Comparison of ENCODE assay signal across 2 cellular contexts in the genomic region with DNA sequence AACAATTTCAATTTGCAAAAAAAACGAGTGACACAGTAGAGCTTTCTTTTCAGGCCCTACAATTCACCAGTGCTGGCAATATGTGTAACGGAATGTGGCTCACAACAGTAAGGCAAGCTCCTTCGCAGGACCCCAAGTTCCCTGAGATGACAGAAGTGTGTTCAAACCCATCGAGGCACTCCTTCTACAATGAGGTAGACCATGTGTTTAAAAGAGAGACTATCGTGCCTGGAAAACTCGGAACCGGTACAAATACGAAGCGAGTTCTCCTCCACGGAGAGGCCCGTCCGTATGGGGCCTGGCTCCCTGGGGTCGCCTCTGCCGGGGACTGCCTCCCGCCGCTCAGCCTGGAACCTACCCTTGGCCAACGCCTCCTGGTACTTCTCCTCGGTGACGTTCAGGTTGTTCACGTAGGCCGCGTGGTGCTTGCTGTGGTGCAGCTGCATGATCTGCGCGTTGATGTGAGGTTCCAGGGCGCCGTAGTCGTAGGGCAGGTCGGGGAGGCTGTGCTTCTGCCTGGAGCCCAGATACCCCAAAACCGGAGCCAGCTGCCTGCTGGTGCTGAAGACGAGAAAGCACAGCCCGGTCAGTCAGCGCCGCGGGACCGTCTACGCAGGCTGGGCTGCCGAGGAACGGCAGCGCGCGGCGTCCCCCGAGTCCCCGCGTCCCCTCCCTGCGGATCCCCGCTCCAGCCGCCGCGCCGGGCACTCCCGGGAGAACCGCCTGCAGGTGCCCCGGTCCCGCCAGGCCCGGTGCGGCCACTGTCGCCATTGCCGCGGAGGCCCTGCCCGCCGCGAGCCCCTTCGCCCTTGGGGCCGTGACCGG.
TF ChIP-seq lines count a peak whose summit lies in the region.

No MANE protein-coding gene starts in this region.

TF ChIP-seq in GM23338, 12 proteins besides CTCF, POLR2A, EP300 and RAD21 (continues in another document):
- TF ChIP-seq CREB1 (CRISPR knock-in tag; IDR thresholded peaks at IDR 0.05; ENCODE audit: low read depth) (no peak), ZNF114 (CRISPR knock-in tag; IDR thresholded peaks at IDR 0.05) (no peak), NANOG (IDR thresholded peaks at IDR 0.05; ENCODE audit: borderline replicate concordance) (no peak), STAT1 (IDR thresholded peaks at IDR 0.05; ENCODE audit: unreplicated experiment) (no peak), JUNB (IDR thresholded peaks at IDR 0.05; ENCODE audit: unreplicated experiment) (no peak), EZH2 (IDR thresholded peaks at IDR 0.05; ENCODE audit: low read depth, unreplicated experiment) (no peak), EZH2phosphoT487 (IDR thresholded peaks at IDR 0.05; ENCODE audit: unreplicated experiment) (no peak), ZNF331 (CRISPR knock-in tag; IDR thresholded peaks at IDR 0.05; ENCODE audit: low read depth) (no peak), POLR2AphosphoS5 (IDR thresholded peaks at IDR 0.05; ENCODE audit: low read depth) (no peak)
- TF ChIP-seq, protein P1, sequence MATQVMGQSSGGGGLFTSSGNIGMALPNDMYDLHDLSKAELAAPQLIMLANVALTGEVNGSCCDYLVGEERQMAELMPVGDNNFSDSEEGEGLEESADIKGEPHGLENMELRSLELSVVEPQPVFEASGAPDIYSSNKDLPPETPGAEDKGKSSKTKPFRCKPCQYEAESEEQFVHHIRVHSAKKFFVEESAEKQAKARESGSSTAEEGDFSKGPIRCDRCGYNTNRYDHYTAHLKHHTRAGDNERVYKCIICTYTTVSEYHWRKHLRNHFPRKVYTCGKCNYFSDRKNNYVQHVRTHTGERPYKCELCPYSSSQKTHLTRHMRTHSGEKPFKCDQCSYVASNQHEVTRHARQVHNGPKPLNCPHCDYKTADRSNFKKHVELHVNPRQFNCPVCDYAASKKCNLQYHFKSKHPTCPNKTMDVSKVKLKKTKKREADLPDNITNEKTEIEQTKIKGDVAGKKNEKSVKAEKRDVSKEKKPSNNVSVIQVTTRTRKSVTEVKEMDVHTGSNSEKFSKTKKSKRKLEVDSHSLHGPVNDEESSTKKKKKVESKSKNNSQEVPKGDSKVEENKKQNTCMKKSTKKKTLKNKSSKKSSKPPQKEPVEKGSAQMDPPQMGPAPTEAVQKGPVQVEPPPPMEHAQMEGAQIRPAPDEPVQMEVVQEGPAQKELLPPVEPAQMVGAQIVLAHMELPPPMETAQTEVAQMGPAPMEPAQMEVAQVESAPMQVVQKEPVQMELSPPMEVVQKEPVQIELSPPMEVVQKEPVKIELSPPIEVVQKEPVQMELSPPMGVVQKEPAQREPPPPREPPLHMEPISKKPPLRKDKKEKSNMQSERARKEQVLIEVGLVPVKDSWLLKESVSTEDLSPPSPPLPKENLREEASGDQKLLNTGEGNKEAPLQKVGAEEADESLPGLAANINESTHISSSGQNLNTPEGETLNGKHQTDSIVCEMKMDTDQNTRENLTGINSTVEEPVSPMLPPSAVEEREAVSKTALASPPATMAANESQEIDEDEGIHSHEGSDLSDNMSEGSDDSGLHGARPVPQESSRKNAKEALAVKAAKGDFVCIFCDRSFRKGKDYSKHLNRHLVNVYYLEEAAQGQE (IDR thresholded peaks at IDR 0.05; ENCODE audit: unreplicated experiment), result no peak
- TF ChIP-seq, protein P2, sequence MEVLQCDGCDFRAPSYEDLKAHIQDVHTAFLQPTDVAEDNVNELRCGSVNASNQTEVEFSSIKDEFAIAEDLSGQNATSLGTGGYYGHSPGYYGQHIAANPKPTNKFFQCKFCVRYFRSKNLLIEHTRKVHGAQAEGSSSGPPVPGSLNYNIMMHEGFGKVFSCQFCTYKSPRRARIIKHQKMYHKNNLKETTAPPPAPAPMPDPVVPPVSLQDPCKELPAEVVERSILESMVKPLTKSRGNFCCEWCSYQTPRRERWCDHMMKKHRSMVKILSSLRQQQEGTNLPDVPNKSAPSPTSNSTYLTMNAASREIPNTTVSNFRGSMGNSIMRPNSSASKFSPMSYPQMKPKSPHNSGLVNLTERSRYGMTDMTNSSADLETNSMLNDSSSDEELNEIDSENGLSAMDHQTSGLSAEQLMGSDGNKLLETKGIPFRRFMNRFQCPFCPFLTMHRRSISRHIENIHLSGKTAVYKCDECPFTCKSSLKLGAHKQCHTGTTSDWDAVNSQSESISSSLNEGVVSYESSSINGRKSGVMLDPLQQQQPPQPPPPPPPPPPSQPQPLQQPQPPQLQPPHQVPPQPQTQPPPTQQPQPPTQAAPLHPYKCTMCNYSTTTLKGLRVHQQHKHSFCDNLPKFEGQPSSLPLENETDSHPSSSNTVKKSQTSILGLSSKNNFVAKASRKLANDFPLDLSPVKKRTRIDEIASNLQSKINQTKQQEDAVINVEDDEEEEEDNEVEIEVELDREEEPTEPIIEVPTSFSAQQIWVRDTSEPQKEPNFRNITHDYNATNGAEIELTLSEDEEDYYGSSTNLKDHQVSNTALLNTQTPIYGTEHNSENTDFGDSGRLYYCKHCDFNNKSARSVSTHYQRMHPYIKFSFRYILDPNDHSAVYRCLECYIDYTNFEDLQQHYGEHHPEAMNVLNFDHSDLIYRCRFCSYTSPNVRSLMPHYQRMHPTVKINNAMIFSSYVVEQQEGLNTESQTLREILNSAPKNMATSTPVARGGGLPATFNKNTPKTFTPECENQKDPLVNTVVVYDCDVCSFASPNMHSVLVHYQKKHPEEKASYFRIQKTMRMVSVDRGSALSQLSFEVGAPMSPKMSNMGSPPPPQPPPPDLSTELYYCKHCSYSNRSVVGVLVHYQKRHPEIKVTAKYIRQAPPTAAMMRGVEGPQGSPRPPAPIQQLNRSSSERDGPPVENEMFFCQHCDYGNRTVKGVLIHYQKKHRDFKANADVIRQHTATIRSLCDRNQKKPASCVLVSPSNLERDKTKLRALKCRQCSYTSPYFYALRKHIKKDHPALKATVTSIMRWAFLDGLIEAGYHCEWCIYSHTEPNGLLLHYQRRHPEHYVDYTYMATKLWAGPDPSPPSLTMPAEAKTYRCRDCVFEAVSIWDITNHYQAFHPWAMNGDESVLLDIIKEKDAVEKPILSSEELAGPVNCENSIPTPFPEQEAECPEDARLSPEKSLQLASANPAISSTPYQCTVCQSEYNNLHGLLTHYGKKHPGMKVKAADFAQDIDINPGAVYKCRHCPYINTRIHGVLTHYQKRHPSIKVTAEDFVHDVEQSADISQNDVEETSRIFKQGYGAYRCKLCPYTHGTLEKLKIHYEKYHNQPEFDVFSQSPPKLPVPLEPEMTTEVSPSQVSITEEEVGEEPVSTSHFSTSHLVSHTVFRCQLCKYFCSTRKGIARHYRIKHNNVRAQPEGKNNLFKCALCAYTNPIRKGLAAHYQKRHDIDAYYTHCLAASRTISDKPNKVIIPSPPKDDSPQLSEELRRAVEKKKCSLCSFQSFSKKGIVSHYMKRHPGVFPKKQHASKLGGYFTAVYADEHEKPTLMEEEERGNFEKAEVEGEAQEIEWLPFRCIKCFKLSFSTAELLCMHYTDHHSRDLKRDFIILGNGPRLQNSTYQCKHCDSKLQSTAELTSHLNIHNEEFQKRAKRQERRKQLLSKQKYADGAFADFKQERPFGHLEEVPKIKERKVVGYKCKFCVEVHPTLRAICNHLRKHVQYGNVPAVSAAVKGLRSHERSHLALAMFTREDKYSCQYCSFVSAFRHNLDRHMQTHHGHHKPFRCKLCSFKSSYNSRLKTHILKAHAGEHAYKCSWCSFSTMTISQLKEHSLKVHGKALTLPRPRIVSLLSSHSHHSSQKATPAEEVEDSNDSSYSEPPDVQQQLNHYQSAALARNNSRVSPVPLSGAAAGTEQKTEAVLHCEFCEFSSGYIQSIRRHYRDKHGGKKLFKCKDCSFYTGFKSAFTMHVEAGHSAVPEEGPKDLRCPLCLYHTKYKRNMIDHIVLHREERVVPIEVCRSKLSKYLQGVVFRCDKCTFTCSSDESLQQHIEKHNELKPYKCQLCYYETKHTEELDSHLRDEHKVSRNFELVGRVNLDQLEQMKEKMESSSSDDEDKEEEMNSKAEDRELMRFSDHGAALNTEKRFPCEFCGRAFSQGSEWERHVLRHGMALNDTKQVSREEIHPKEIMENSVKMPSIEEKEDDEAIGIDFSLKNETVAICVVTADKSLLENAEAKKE (CRISPR knock-in tag; IDR thresholded peaks at IDR 0.05), result no peak

TF ChIP-seq in GM12878, 131 proteins besides CTCF, POLR2A, EP300 and RAD21:
- peak; percentile 98 for TF ChIP-seq ZSCAN29 (IDR thresholded peaks at IDR 0.05)
- peak; percentile 47; the same call in 1 of the 2 replicates for TF ChIP-seq YY1 (IDR thresholded peaks at IDR 0.05; ENCODE audit: low read depth, low read length)
- TF ChIP-seq PBX3 (IDR thresholded peaks at IDR 0.05; ENCODE audit: insufficient replicate concordance, low read depth, low read length), result no peak
- TF ChIP-seq ZBED1 (IDR thresholded peaks at IDR 0.05; ENCODE audit: borderline replicate concordance), result no peak
- no peak for TF ChIP-seq MEF2B (IDR thresholded peaks at IDR 0.05; ENCODE audit: partially characterized antibody, poor library complexity, severe bottlenecking)
- TF ChIP-seq MYC (IDR thresholded peaks at IDR 0.05; ENCODE audit: insufficient read depth, insufficient read length, insufficient replicate concordance, low read length, severe bottlenecking), result peak; percentile 35
- peak; percentile 57; the same call in 1 of the 2 replicates for TF ChIP-seq MAX (IDR thresholded peaks at IDR 0.05; ENCODE audit: low read depth, low read length)
- peak; percentile 57; the same call in 1 of the 2 replicates for TF ChIP-seq IKZF1 (conservative IDR thresholded peaks at IDR 0.05)
- no peak for TF ChIP-seq KAT2A (conservative IDR thresholded peaks at IDR 0.05; ENCODE audit: control insufficient read depth, low read depth, low read length)
- TF ChIP-seq, protein P3, sequence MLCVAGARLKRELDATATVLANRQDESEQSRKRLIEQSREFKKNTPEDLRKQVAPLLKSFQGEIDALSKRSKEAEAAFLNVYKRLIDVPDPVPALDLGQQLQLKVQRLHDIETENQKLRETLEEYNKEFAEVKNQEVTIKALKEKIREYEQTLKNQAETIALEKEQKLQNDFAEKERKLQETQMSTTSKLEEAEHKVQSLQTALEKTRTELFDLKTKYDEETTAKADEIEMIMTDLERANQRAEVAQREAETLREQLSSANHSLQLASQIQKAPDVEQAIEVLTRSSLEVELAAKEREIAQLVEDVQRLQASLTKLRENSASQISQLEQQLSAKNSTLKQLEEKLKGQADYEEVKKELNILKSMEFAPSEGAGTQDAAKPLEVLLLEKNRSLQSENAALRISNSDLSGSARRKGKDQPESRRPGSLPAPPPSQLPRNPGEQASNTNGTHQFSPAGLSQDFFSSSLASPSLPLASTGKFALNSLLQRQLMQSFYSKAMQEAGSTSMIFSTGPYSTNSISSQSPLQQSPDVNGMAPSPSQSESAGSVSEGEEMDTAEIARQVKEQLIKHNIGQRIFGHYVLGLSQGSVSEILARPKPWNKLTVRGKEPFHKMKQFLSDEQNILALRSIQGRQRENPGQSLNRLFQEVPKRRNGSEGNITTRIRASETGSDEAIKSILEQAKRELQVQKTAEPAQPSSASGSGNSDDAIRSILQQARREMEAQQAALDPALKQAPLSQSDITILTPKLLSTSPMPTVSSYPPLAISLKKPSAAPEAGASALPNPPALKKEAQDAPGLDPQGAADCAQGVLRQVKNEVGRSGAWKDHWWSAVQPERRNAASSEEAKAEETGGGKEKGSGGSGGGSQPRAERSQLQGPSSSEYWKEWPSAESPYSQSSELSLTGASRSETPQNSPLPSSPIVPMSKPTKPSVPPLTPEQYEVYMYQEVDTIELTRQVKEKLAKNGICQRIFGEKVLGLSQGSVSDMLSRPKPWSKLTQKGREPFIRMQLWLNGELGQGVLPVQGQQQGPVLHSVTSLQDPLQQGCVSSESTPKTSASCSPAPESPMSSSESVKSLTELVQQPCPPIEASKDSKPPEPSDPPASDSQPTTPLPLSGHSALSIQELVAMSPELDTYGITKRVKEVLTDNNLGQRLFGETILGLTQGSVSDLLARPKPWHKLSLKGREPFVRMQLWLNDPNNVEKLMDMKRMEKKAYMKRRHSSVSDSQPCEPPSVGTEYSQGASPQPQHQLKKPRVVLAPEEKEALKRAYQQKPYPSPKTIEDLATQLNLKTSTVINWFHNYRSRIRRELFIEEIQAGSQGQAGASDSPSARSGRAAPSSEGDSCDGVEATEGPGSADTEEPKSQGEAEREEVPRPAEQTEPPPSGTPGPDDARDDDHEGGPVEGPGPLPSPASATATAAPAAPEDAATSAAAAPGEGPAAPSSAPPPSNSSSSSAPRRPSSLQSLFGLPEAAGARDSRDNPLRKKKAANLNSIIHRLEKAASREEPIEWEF (IDR thresholded peaks at IDR 0.05; ENCODE audit: insufficient replicate concordance, low read depth, low read length), result no peak
- TF ChIP-seq LARP7 (IDR thresholded peaks at IDR 0.05), result peak; percentile 82
